In genomic region chr3:153731036-153731435, GRCh38 we compare ENCODE assay signal across 23 cellular contexts.
"Had no signal": no experiment of that assay in that cellular context is flagged by ENCODE, and none has a peak within 500 bp of the region (broad histone marks: within the 10 kb centered on the region; RNA-seq: fewer than 3 reads in every experiment).

No MANE protein-coding gene starts in this region.

- H3K4me1 ChIP-seq: colonic mucosa, heart left ventricle, left lung, lower lobe of right lung had no signal

- DNase-seq: colonic mucosa; cortex of kidney; effector CD8-positive, alpha-beta T cell; effector memory CD8-positive, alpha-beta T cell; endodermal cell; erythroblast; esophagus squamous epithelium; foreskin fibroblast; foreskin melanocyte; heart left ventricle; hippocampal formation; left cardiac atrium; left lung; left ventricle myocardium superior; lower lobe of right lung; mesenchymal stem cell; naive B cell had no signal

- H3K27ac ChIP-seq: colonic mucosa, epithelial cell of prostate, esophagus squamous epithelium, gastroesophageal sphincter, heart left ventricle, left lung, lower lobe of right lung had no signal

- H3K4me3 ChIP-seq: colonic mucosa, esophagus squamous epithelium, gastroesophageal sphincter, heart left ventricle, left lung, lower lobe of right lung had no signal

- ATAC-seq: effector memory CD8-positive, alpha-beta T cell; esophagus mucosa; gastroesophageal sphincter; heart left ventricle; left cardiac atrium; left lung; left ventricle myocardium superior; lower lobe of right lung had no signal

- H3K9me3 ChIP-seq: colonic mucosa, gastroesophageal sphincter, lower lobe of right lung had no signal

- H3K36me3 ChIP-seq: colonic mucosa, esophagus squamous epithelium, gastroesophageal sphincter, heart left ventricle, left lung, lower lobe of right lung had no signal

- FAIRE-seq: endometrium, islet of Langerhans, keratinocyte had no signal
